In the genomic region with DNA sequence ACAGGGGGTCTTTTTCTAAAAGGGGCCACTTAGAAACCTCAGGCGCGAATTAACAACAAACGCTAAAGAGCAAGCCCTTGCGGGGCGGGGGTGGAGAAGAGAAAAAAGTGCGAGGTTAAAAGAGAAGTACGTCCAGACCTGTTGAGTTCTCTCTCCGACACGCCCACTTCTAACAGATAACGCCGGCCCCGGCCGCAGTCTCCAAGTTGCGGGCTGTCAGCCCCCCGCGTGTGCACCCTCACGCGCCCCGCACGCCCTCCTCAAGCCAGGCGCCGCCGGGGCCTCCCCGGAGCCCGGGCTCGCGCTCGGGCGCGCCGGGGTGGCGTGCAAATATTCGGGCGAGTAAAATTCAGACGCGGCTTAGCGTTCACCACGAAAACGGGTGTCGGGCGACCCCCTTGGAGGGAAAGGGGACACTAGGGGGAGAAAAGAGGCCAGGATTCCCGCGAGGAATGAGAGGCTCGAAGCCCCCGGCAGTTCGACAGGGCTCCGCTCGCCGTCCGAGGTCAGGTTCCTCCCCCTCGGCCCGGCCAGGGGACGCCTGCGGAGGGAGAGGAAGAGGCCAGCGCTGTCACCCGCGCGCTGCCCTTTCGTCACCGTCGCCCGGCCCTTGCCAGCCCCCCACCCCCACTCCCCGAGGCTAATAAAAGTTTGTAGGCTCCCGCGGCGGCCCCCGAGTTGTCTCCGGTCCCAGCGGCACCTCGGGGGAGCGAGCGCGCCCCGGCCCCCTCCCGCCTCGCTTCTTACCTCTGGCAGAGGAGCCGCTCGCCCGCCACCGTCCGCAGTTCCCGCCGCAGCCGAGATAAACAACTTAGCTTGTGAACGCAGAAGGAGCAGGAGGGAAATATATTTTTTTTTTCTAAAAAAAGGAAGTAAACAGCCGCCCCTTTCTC, we compare ENCODE assay signal across 8 cellular contexts. TPM values are rescaled to one million over a fixed set of nuclear protein-coding genes. Genes with fewer than 3 reads are reported as not detected.
DNase-seq lines count a peak whose midpoint lies in the region; ATAC-seq, FAIRE-seq and TF ChIP-seq lines count a peak whose summit lies in the region.

No MANE protein-coding gene starts in this region.

- no peaks in the 10 kb centered on the region for H4K20me1 ChIP-seq in neural cell (ENCODE audit: insufficient read depth)

- DNase-seq in BE2C (peak; percentile 36), HEK293T (ENCODE audit: extremely low spot score) (peak; percentile 25), frontal cortex (ENCODE audit: low spot score in 2 of 2) (peak; percentile 28 to 57), testis (peak; percentile 72)
- DNase-seq in activated gamma-delta T cell treated with anti-CD3 and anti-CD28 coated beads, Interleukin-2, amount 50 U/mL, for 16 hours (ENCODE audit: low read depth), result peak; percentile 34

- 0 out of 2 replicates have a peak, but pooled peaks have one; percentile 24 for TF ChIP-seq POLR2A in Raji (IDR thresholded peaks at IDR 0.05; ENCODE audit: insufficient read depth, low read depth, low read length)
- no peak for TF ChIP-seq POLR2A in testis (IDR thresholded peaks at IDR 0.05)

- H3K4me3 ChIP-seq in BE2C (ENCODE audit: low read depth, low read length) (peak overlapping the region; percentile 45), neural cell (ENCODE audit: low read length) (peak overlapping the region; percentile 86), testis (peak overlapping the region; percentile 87 to 91)

- H3K27ac ChIP-seq in neural cell (ENCODE audit: low read length) (no peak overlapping the region), testis (peak overlapping the region; percentile 94 to 97)

- H2AFZ ChIP-seq in neural cell (ENCODE audit: low read depth, low read length), result no peak overlapping the region

- H3K9me3 ChIP-seq in BE2C (no peaks in the 10 kb centered on the region), neural cell (ENCODE audit: low read length) (no peaks in the 10 kb centered on the region), testis (no peaks in the 10 kb centered on the region)

- CTCF ChIA-PET in HEK293T (lab: Yijun Ruan, JAX), result interaction anchor here (0.6 to 1.6 kb wide), 2 partner anchors 424 to 598 kb away, joined by 3 to 5 read pairs; no protein-coding TSS in a partner anchor

- H3K4me2 ChIP-seq in neural cell (ENCODE audit: low read length), result peak overlapping the region; percentile 44

- no peak for FAIRE-seq in frontal cortex (lab: Jason Lieb, UNC)

- no peaks in the 10 kb centered on the region for H3K79me2 ChIP-seq in neural cell (replicated peaks; ENCODE audit: insufficient read depth, low read length)

- peak overlapping the region; percentile 57 for H3K9ac ChIP-seq in neural cell (ENCODE audit: low read length)

- H3K4me1 ChIP-seq in BE2C (no peaks in the 10 kb centered on the region), testis (peaks cover 23% of the 10 kb centered on the region)

- no peaks in the 10 kb centered on the region for H3K36me3 ChIP-seq in BE2C
- H3K36me3 ChIP-seq in neural cell (ENCODE audit: insufficient read depth, low read length), result no peaks in the 10 kb centered on the region
- no peaks in the 10 kb centered on the region for H3K36me3 ChIP-seq in testis (ENCODE audit: low read depth, missing control alignments)

- TF ChIP-seq RAD21 in neural cell (conservative IDR thresholded peaks at IDR 0.05), result no peak

- intact Hi-C loops in testis (cut with DNase I; ENCODE audit: low total_unique reads), result loop anchor here (10.0 kb wide), 1 partner anchor 422 kb away; no protein-coding TSS in a partner anchor

- TF ChIP-seq CTCF in BE2C (IDR thresholded peaks at IDR 0.05; ENCODE audit: low read depth, low read length) (no peak), neural cell (IDR thresholded peaks at IDR 0.05; ENCODE audit: poor library complexity, severe bottlenecking) (no peak), testis (IDR thresholded peaks at IDR 0.05) (no peak)

- WGBS in testis, 2 donors, result 0% methylated on average over 33 to 73 of the region's 86 CpGs

- TF ChIP-seq EP300 in neural cell (conservative IDR thresholded peaks at IDR 0.05; ENCODE audit: poor library complexity, severe bottlenecking), result no peak

- POLR2A ChIA-PET in HEK293T (lab: Yijun Ruan, JAX), result interaction anchor here (0.6 to 2.0 kb wide), 3 partner anchors 30 to 1321 kb away, joined by 3 to 4 read pairs (median 4); no protein-coding TSS in a partner anchor

- H3K27me3 ChIP-seq in BE2C (peaks cover 83% of the 10 kb centered on the region), neural cell (ENCODE audit: insufficient read depth, low read depth, low read length) (peaks cover 56% of the 10 kb centered on the region), testis (no peaks in the 10 kb centered on the region)

- no peak for ATAC-seq in GM18868 (IDR thresholded peaks at IDR 0.05; ENCODE audit: unreplicated experiment)

- no peaks in the 10 kb centered on the region for H3F3A ChIP-seq in neural cell (ENCODE audit: insufficient read depth, low read length, poor library complexity, severe bottlenecking)

- no peaks in the 10 kb centered on the region for H3K9me2 ChIP-seq in neural cell (ENCODE audit: insufficient read depth, low read length)

TF ChIP-seq in HEK293T, 16 proteins besides CTCF, POLR2A, EP300 and RAD21:
- no peak for TF ChIP-seq LEF1 (IDR thresholded peaks at IDR 0.05; ENCODE audit: borderline replicate concordance)
- no peak for TF ChIP-seq NFRKB (IDR thresholded peaks at IDR 0.05)

TF ChIP-seq in neural cell, 6 proteins besides CTCF, POLR2A, EP300 and RAD21:
- TF ChIP-seq TAF1 (IDR thresholded peaks at IDR 0.05; ENCODE audit: low read depth) (no peak), MXI1 (conservative IDR thresholded peaks at IDR 0.05; ENCODE audit: poor library complexity, severe bottlenecking) (peak; percentile 20)

RNA-seq across cellular contexts. Expression of a gene that starts 0.8 kb away (rescaled TPM):
- 0.39 TPM for polyA plus RNA-seq in BE2C (2012; ENCODE audit: insufficient read depth, insufficient read length, low read depth)
- total RNA-seq in frontal cortex (13.0 TPM), testis (10 to 100 TPM; 34.3 to 37.7 TPM)
- polyA plus RNA-seq in neural cell (2.2 and 2.3 TPM in 2 replicates), testis (ENCODE audit: insufficient read depth, low read depth, low replicate concordance) (33.2 TPM)
- 10.0 and 11.9 TPM in 2 replicates for polyA minus RNA-seq in neural cell
